In the genomic region with DNA sequence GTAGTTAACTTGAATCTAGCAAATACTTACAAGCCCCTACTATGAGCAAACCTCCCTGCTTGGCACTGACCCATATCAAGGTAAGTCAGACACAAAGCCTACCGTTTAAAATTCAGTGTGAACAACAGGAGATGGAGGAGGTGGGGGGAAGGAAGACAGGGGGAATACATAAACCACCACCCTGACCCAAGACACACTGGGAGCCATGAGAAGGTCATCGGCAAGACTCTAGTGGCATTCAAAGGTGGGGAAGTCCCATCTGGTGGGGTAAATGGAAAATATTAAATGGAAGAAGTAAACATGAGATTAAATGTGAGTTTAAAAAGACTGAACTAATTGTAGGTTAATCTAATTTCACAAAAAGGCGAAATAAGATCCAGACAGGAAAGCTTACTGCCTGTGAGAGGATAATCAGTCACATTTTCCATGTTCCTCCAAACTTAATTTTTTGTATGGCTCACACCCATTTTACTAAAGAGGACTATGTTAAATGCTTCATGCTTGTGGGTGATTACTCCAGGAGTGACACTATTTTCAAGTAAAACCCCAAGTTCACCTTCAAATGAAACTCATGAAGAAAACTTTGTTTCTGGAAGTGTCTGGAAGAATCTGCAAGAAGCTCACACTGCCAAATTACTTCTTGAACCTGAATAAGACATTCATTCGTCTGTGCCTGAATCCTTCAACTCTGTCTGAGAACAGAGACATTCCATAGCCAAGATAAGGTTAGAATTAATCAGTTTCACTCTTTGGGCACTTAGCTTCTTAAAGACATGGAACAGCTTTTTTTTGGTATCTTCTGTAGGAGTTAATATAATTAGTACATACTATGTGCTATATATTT, we compare ENCODE assay signal across 9 cellular contexts. TPM values are rescaled to one million over a fixed set of nuclear protein-coding genes. Genes with fewer than 3 reads are reported as not detected.
DNase-seq lines count a peak whose midpoint lies in the region; ATAC-seq, FAIRE-seq and TF ChIP-seq lines count a peak whose summit lies in the region.
"Had no signal": no experiment of that assay in that cellular context is flagged by ENCODE, and none has a peak within 500 bp of the region (broad histone marks: within the 10 kb centered on the region; RNA-seq: fewer than 3 reads in every experiment).

No MANE protein-coding gene starts in this region.

- no peaks in the 10 kb centered on the region for H3K9me3 ChIP-seq in CD4-positive, CD25-positive, alpha-beta regulatory T cell (ENCODE audit: control insufficient read depth in 2 of 2, low read length in 2 of 2)
- H3K9me3 ChIP-seq in SJSA1 (replicated peaks): no peaks in the 10 kb centered on the region
- H3K9me3 ChIP-seq in esophagus muscularis mucosa: no peaks in the 10 kb centered on the region
- H3K9me3 ChIP-seq in pancreas: no peaks in the 10 kb centered on the region

- intact Hi-C loops in esophagus muscularis mucosa (cut with DNase I): no loop called here
- intact Hi-C loops in pancreas (cut with DNase I): no loop called here

- peaks cover 10% of the 10 kb centered on the region for H3K4me1 ChIP-seq in CD4-positive, CD25-positive, alpha-beta regulatory T cell (ENCODE audit: control insufficient read depth, insufficient read depth, low read length, poor library complexity, severe bottlenecking)
- peaks cover 58% of the 10 kb centered on the region for H3K4me1 ChIP-seq in SJSA1 (replicated peaks)
- peaks cover 52 to 89% (median 77%) of the 10 kb centered on the region in 4 donors for H3K4me1 ChIP-seq in esophagus muscularis mucosa
- peaks cover 27 to 55% (median 44%) of the 10 kb centered on the region in 3 donors for H3K4me1 ChIP-seq in pancreas

- peaks cover 7 to 76% (median 39%) of the 10 kb centered on the region in 4 donors for H3K4me1 Mint-ChIP-seq in CD4-positive, CD25-positive, alpha-beta regulatory T cell

- H3K27ac ChIP-seq in CD4-positive, CD25-positive, alpha-beta regulatory T cell (ENCODE audit: insufficient read depth, low read length, poor library complexity, severe bottlenecking): no peak overlapping the region
- peak overlapping the region; percentile 92 for H3K27ac ChIP-seq in SJSA1
- H3K27ac ChIP-seq in esophagus muscularis mucosa (replicated peaks in 1 of 4): peak overlapping the region; percentile 84 to 89 (median 85)
- peak overlapping the region in 3 of 4 donors; percentile 6 to 72 (median 67) for H3K27ac ChIP-seq in pancreas

- no peak for TF ChIP-seq EP300 in esophagus muscularis mucosa (IDR thresholded peaks at IDR 0.05)

- H3K4me3 ChIP-seq in CD4-positive, CD25-positive, alpha-beta regulatory T cell (ENCODE audit: low read depth, low read length): no peak overlapping the region
- no peak overlapping the region for H3K4me3 ChIP-seq in SJSA1
- no peak overlapping the region for H3K4me3 ChIP-seq in esophagus muscularis mucosa
- no peak overlapping the region for H3K4me3 ChIP-seq in pancreas

- peak overlapping the region in 1 of 4 donors; percentile 9 for H3K4me3 Mint-ChIP-seq in CD4-positive, CD25-positive, alpha-beta regulatory T cell

- no peaks in the 10 kb centered on the region for H3K9me3 Mint-ChIP-seq in CD4-positive, CD25-positive, alpha-beta regulatory T cell

- WGBS in esophagus muscularis mucosa: 22% methylated on average over 4 of the region's 4 CpGs
- WGBS in pancreas, 2 donors: 21 to 24% methylated on average over 4 of the region's 4 CpGs

- no peak for DNase-seq in CD4-positive, CD25-positive, alpha-beta regulatory T cell
- peak in 1 of 2 experiments; percentile 44 for DNase-seq in SJSA1 (ENCODE audit: low read depth in 1 of 2, low spot score in 2 of 2)
- no peak for DNase-seq in esophagus muscularis mucosa (ENCODE audit: extremely low spot score)
- DNase-seq in pancreas: no peak
- no peak for DNase-seq in cerebellar cortex (ENCODE audit: low spot score)
- DNase-seq in T-helper 9 cell: no peak
- DNase-seq in DMS114 treated with DMSO at 0.1 percent for 48 hours (lab: John Stamatoyannopoulos, UW; ENCODE audit: unreplicated experiment): no peak
- no peak for DNase-seq in HuH-7.5 (ENCODE audit: low spot score)
- DNase-seq: NCI-H748 treated with DMSO at 0.1 percent for 48 hours had no signal

- H3K27me3 Mint-ChIP-seq in CD4-positive, CD25-positive, alpha-beta regulatory T cell: no peaks in the 10 kb centered on the region

- TF ChIP-seq POLR2A in esophagus muscularis mucosa (IDR thresholded peaks at IDR 0.05; ENCODE audit: low read depth): no peak

- peaks cover 32% of the 10 kb centered on the region for H3K36me3 Mint-ChIP-seq in CD4-positive, CD25-positive, alpha-beta regulatory T cell

- TF ChIP-seq CTCF in esophagus muscularis mucosa (IDR thresholded peaks at IDR 0.05): no peak
- no peak for TF ChIP-seq CTCF in pancreas (IDR thresholded peaks at IDR 0.05)

- H3K27me3 ChIP-seq in CD4-positive, CD25-positive, alpha-beta regulatory T cell (ENCODE audit: control insufficient read depth, insufficient read depth, low read length): no peaks in the 10 kb centered on the region
- H3K27me3 ChIP-seq in SJSA1 (replicated peaks) (no peaks in the 10 kb centered on the region), esophagus muscularis mucosa (no peaks in the 10 kb centered on the region), pancreas (no peaks in the 10 kb centered on the region)

- peaks cover 25% of the 10 kb centered on the region for H3K36me3 ChIP-seq in CD4-positive, CD25-positive, alpha-beta regulatory T cell (ENCODE audit: control insufficient read depth, insufficient read depth, low read length)
- H3K36me3 ChIP-seq in SJSA1 (peaks cover 52% of the 10 kb centered on the region), esophagus muscularis mucosa (peaks cover under 1 to 28% (median 11%) of the 10 kb centered on the region in 4 donors), pancreas (peaks cover 0 to 2% (median 0%) of the 10 kb centered on the region in 3 donors)

- no peak for FAIRE-seq in pancreas (lab: Jason Lieb, UNC)

- peak overlapping the region in 2 of 3 donors; percentile 80 to 89 for H3K27ac Mint-ChIP-seq in CD4-positive, CD25-positive, alpha-beta regulatory T cell

- ATAC-seq in CD4-positive, CD25-positive, alpha-beta regulatory T cell (ENCODE audit: low read depth in 2 of 2): no peak
- peak; percentile 15 to 58 (median 33) for ATAC-seq in pancreas

RNA-seq across cellular contexts. Expression of a gene that starts 51.7 kb away (rescaled TPM):
- 69.3 TPM for total RNA-seq in CD4-positive, CD25-positive, alpha-beta regulatory T cell
- polyA plus RNA-seq in CD4-positive, CD25-positive, alpha-beta regulatory T cell: 10 to 100 TPM; 59.3 to 64.8 (median 62.2) TPM
- 24.0 and 28.3 TPM in 2 replicates for total RNA-seq in SJSA1 (2014; rRNA removed; shearing (Covaris generic))
- total RNA-seq in esophagus muscularis mucosa (10 to 100 TPM; 70.3 to 99.7 (median 89.3) TPM), pancreas (10 to 100 TPM; 20.4 to 38.0 (median 26.9) TPM)
- 10 to 100 TPM; 14.3 to 24.2 TPM for polyA plus RNA-seq in pancreas

Comparison
In these comparisons a context has a peak if more than half of its experiments do, and no peak if none do; other contexts are left out.
1. ATAC-seq: peak in pancreas (4 of 4); none in CD4-positive, CD25-positive, alpha-beta regulatory T cell (0 of 2).